In genomic region chr15:83709813-83710212, GRCh38 we compare ENCODE assay signal across 31 cellular contexts. TPM values are rescaled to one million over a fixed set of nuclear protein-coding genes. Genes with fewer than 3 reads are reported as not detected.
"Had no signal": no experiment of that assay in that cellular context is flagged by ENCODE, and none has a peak within 500 bp of the region (broad histone marks: within the 10 kb centered on the region; RNA-seq: fewer than 3 reads in every experiment).

No MANE protein-coding gene starts in this region.

- H3K27ac ChIP-seq: body of pancreas, esophagus muscularis mucosa, foreskin keratinocyte, gastroesophageal sphincter, VCaP had no signal

- H3K4me1 Mint-ChIP-seq: activated CD4-positive, alpha-beta memory T cell treated with anti-CD3 and anti-CD28 coated beads, Interleukin-2, amount 10 ng/mL, durations not matched to agents 7 days and 5 days; activated CD4-positive, alpha-beta T cell treated with anti-CD3 and anti-CD28 coated beads, Interleukin-2, amount 10 ng/mL, durations not matched to agents 7 days and 5 days; activated T-helper 17 cell treated with anti-CD3 and anti-CD28 coated beads, Interleukin-2, amount 50 U/mL, for 72 hours; T-helper 17 cell; WTC11 had no signal

- H3K36me3 Mint-ChIP-seq: activated naive CD8-positive, alpha-beta T cell; WTC11 had no signal

- ATAC-seq: activated T-cell treated with anti-CD3 and anti-CD28 coated beads, Interleukin-2, amount 50 U/mL, for 4 hours; activated T-helper 17 cell treated with anti-CD3 and anti-CD28 coated beads, Interleukin-2, amount 50 U/mL, for 72 hours; body of pancreas; effector memory CD8-positive, alpha-beta T cell; foreskin keratinocyte; gastroesophageal sphincter; T-helper 17 cell; WTC11 had no signal

- H3K27ac Mint-ChIP-seq: activated CD4-positive, alpha-beta memory T cell treated with anti-CD3 and anti-CD28 coated beads, Interleukin-2, amount 10 ng/mL, durations not matched to agents 7 days and 5 days; activated CD4-positive, alpha-beta T cell treated with anti-CD3 and anti-CD28 coated beads, Interleukin-2, amount 10 ng/mL, durations not matched to agents 7 days and 5 days; activated naive CD8-positive, alpha-beta T cell; activated T-helper 17 cell treated with anti-CD3 and anti-CD28 coated beads, Interleukin-2, amount 50 U/mL, for 72 hours; effector memory CD8-positive, alpha-beta T cell; T-helper 17 cell; T-helper 2 cell treated with Interferon-gamma antibody and Interleukin-4, amounts not matched to agents 5 μg/mL and 100 μg/mL, for 36 hours; WTC11 had no signal

- H3K9me3 Mint-ChIP-seq: activated CD4-positive, alpha-beta memory T cell treated with anti-CD3 and anti-CD28 coated beads, Interleukin-2, amount 10 ng/mL, durations not matched to agents 7 days and 5 days; activated CD4-positive, alpha-beta T cell treated with anti-CD3 and anti-CD28 coated beads, Interleukin-2, amount 10 ng/mL, durations not matched to agents 7 days and 5 days; activated T-cell treated with anti-CD3 and anti-CD28 coated beads, Interleukin-2, amount 50 U/mL, for 4 hours; activated T-helper 17 cell treated with anti-CD3 and anti-CD28 coated beads, Interleukin-2, amount 50 U/mL, for 72 hours; effector memory CD8-positive, alpha-beta T cell; T-helper 2 cell treated with Interferon-gamma antibody and Interleukin-4, amounts not matched to agents 5 μg/mL and 100 μg/mL, for 36 hours; WTC11 had no signal

- H3K4me1 ChIP-seq: foreskin keratinocyte had no signal

- H3K9me3 ChIP-seq: body of pancreas, esophagus muscularis mucosa, gastroesophageal sphincter had no signal

- DNase-seq: activated CD4-positive, alpha-beta memory T cell treated with anti-CD3 and anti-CD28 coated beads, Interleukin-2, amount 10 ng/mL, durations not matched to agents 7 days and 5 days; activated CD4-positive, alpha-beta T cell treated with anti-CD3 and anti-CD28 coated beads for 1 hour; activated CD4-positive, alpha-beta T cell treated with anti-CD3 and anti-CD28 coated beads for 4 hours; activated CD4-positive, alpha-beta T cell treated with anti-CD3 and anti-CD28 coated beads, Interleukin-2, amount 10 ng/mL, durations not matched to agents 7 days and 5 days; activated CD4-positive, alpha-beta T cell treated with anti-CD3 and anti-CD28 coated beads, Interleukin-2, amount 50 U/mL, for 4 hours; activated effector memory CD4-positive, alpha-beta T cell treated with Interleukin-2 at 50 U/mL for 16 hours; activated gamma-delta T cell treated with Interleukin-2 at 50 U/mL for 16 hours; activated naive CD4-positive, alpha-beta T cell treated with anti-CD3 and anti-CD28 coated beads, Interleukin-2, amount 50 U/mL, for 16 hours; activated naive CD4-positive, alpha-beta T cell treated with Interleukin-2 at 50 U/mL for 16 hours; activated T-cell treated with anti-CD3 and anti-CD28 coated beads, Interleukin-2, amount 50 U/mL, for 4 hours; amniotic stem cell; anterior cingulate cortex; body of pancreas; caudate nucleus; cortex of kidney; dermis blood vessel endothelial cell; effector CD4-positive, alpha-beta T cell; effector memory CD8-positive, alpha-beta T cell; erythroblast; T-helper 1 cell; T-helper 17 cell; T1000 had no signal

- H3K27me3 Mint-ChIP-seq: activated CD4-positive, alpha-beta memory T cell treated with anti-CD3 and anti-CD28 coated beads, Interleukin-2, amount 10 ng/mL, durations not matched to agents 7 days and 5 days; activated CD4-positive, alpha-beta T cell treated with anti-CD3 and anti-CD28 coated beads, Interleukin-2, amount 10 ng/mL, durations not matched to agents 7 days and 5 days; effector memory CD8-positive, alpha-beta T cell had no signal

- H3K4me3 ChIP-seq: body of pancreas, esophagus muscularis mucosa, gastroesophageal sphincter had no signal

- FAIRE-seq: colon had no signal

- H3K4me3 Mint-ChIP-seq: activated CD4-positive, alpha-beta memory T cell treated with anti-CD3 and anti-CD28 coated beads, Interleukin-2, amount 10 ng/mL, durations not matched to agents 7 days and 5 days; activated CD4-positive, alpha-beta T cell treated with anti-CD3 and anti-CD28 coated beads, Interleukin-2, amount 10 ng/mL, durations not matched to agents 7 days and 5 days; activated naive CD8-positive, alpha-beta T cell; activated T-cell treated with anti-CD3 and anti-CD28 coated beads, Interleukin-2, amount 50 U/mL, for 4 hours; activated T-helper 17 cell treated with anti-CD3 and anti-CD28 coated beads, Interleukin-2, amount 50 U/mL, for 72 hours; effector memory CD8-positive, alpha-beta T cell; T-helper 17 cell; T-helper 2 cell treated with Interferon-gamma antibody and Interleukin-4, amounts not matched to agents 5 μg/mL and 100 μg/mL, for 36 hours; WTC11 had no signal

- H3K27me3 ChIP-seq: body of pancreas, esophagus muscularis mucosa, gastroesophageal sphincter had no signal

RNA-seq across cellular contexts. Expression of gene ADAMTSL3, which starts 55.9 kb away (rescaled TPM):
- total RNA-seq: activated CD4-positive, alpha-beta memory T cell treated with anti-CD3 and anti-CD28 coated beads, Interleukin-2, amount 10 ng/mL, durations not matched to agents 7 days and 5 days; activated CD4-positive, alpha-beta T cell treated with anti-CD3 and anti-CD28 coated beads, Interleukin-2, amount 10 ng/mL, durations not matched to agents 7 days and 5 days; activated T-cell treated with anti-CD3 and anti-CD28 coated beads, Interleukin-2, amount 50 U/mL, for 4 hours; activated T-helper 17 cell treated with anti-CD3 and anti-CD28 coated beads, Interleukin-2, amount 50 U/mL, for 72 hours; foreskin keratinocyte; T-helper 17 cell had no signal
